In genomic region chr7:102395620-102395957, GRCh38 we compare ENCODE assay signal across 8 cellular contexts. TPM values are rescaled to one million over a fixed set of nuclear protein-coding genes. Genes with fewer than 3 reads are reported as not detected.
DNase-seq lines count a peak whose midpoint lies in the region; ATAC-seq lines count a peak whose summit lies in the region.

No MANE protein-coding gene starts in this region.

- no peaks in the 10 kb centered on the region for H3K9me3 Mint-ChIP-seq in effector memory CD8-positive, alpha-beta T cell
- H3K9me3 Mint-ChIP-seq in natural killer cell treated with Interleukin-12 subunit alpha and Interleukin-12 subunit beta and Interleukin-15 and Interleukin-18, amount 100 ng/mL, for 72 hours: no peaks in the 10 kb centered on the region

- no peaks in the 10 kb centered on the region for H3K27me3 Mint-ChIP-seq in effector memory CD8-positive, alpha-beta T cell
- no peaks in the 10 kb centered on the region for H3K27me3 Mint-ChIP-seq in natural killer cell treated with Interleukin-12 subunit alpha and Interleukin-12 subunit beta and Interleukin-15 and Interleukin-18, amount 100 ng/mL, for 72 hours

- peak overlapping the region; percentile 92 to 95 for H3K27ac Mint-ChIP-seq in effector memory CD8-positive, alpha-beta T cell
- peak overlapping the region; percentile 76 to 79 for H3K27ac Mint-ChIP-seq in natural killer cell treated with Interleukin-12 subunit alpha and Interleukin-12 subunit beta and Interleukin-15 and Interleukin-18, amount 100 ng/mL, for 72 hours

- peaks cover 38% of the 10 kb centered on the region for H3K36me3 Mint-ChIP-seq in effector memory CD8-positive, alpha-beta T cell (ENCODE audit: insufficient read depth)
- H3K36me3 Mint-ChIP-seq in natural killer cell treated with Interleukin-12 subunit alpha and Interleukin-12 subunit beta and Interleukin-15 and Interleukin-18, amount 100 ng/mL, for 72 hours: peaks cover 6% of the 10 kb centered on the region

- ATAC-seq in GM19467 (IDR thresholded peaks at IDR 0.05; ENCODE audit: unreplicated experiment) (peak; percentile 1), HG02852 (IDR thresholded peaks at IDR 0.05; ENCODE audit: unreplicated experiment) (no peak)
- ATAC-seq in effector memory CD8-positive, alpha-beta T cell (replicated peaks): peak; percentile 1
- no peak for ATAC-seq in natural killer cell treated with Interleukin-12 subunit alpha and Interleukin-12 subunit beta and Interleukin-15 and Interleukin-18, amount 100 ng/mL, for 72 hours

- H3K4me1 Mint-ChIP-seq in effector memory CD8-positive, alpha-beta T cell (ENCODE audit: low read depth in 2 of 2): peaks cover 11 to 16% of the 10 kb centered on the region in 2 donors
- peaks cover 13 to 17% of the 10 kb centered on the region in 2 donors for H3K4me1 Mint-ChIP-seq in natural killer cell treated with Interleukin-12 subunit alpha and Interleukin-12 subunit beta and Interleukin-15 and Interleukin-18, amount 100 ng/mL, for 72 hours (ENCODE audit: low read depth in 2 of 2)

- peak; percentile 50 for DNase-seq in NCI-H345 treated with DMSO at 0.1 percent for 48 hours (lab: John Stamatoyannopoulos, UW; ENCODE audit: unreplicated experiment)
- DNase-seq in effector memory CD8-positive, alpha-beta T cell: no peak
- DNase-seq in natural killer cell treated with Interleukin-12 subunit alpha and Interleukin-12 subunit beta and Interleukin-15 and Interleukin-18, amount 100 ng/mL, for 72 hours (ENCODE audit: low spot score): no peak
- DNase-seq in occipital lobe (lab: John Stamatoyannopoulos, UW): no peak
- DNase-seq in effector CD4-positive, alpha-beta T cell: no peak
- no peak for DNase-seq in ureter (ENCODE audit: low spot score)

- peak overlapping the region; percentile 89 to 96 for H3K4me3 Mint-ChIP-seq in effector memory CD8-positive, alpha-beta T cell
- H3K4me3 Mint-ChIP-seq in natural killer cell treated with Interleukin-12 subunit alpha and Interleukin-12 subunit beta and Interleukin-15 and Interleukin-18, amount 100 ng/mL, for 72 hours: peak overlapping the region; percentile 83

RNA-seq across cellular contexts. Expression of gene PRKRIP1, which starts 0.6 kb away (rescaled TPM):
- 10 to 100 TPM; 26.7 to 39.5 TPM for total RNA-seq in natural killer cell treated with Interleukin-12 subunit alpha and Interleukin-12 subunit beta and Interleukin-15 and Interleukin-18, amount 100 ng/mL, for 72 hours
- 13.6 TPM for total RNA-seq in occipital lobe
- 22.8 TPM for total RNA-seq in ureter

RNA-seq across cellular contexts. Expression of gene ORAI2, which starts 37.8 kb away (rescaled TPM):
- 10 to 100 TPM; 56.5 to 70.4 TPM for total RNA-seq in natural killer cell treated with Interleukin-12 subunit alpha and Interleukin-12 subunit beta and Interleukin-15 and Interleukin-18, amount 100 ng/mL, for 72 hours
- total RNA-seq in occipital lobe: 18.1 TPM
- 19.7 TPM for total RNA-seq in ureter

RNA-seq across cellular contexts. Expression of gene SPDYE6, which starts 39.3 kb away (rescaled TPM):
- not detected for total RNA-seq in natural killer cell treated with Interleukin-12 subunit alpha and Interleukin-12 subunit beta and Interleukin-15 and Interleukin-18, amount 100 ng/mL, for 72 hours
- total RNA-seq in occipital lobe (0.16 TPM), ureter (not detected)

Comparison
In these comparisons a context has a peak if more than half of its experiments do, and no peak if none do; other contexts are left out.
1. ATAC-seq: peak in GM19467 (single experiment) and effector memory CD8-positive, alpha-beta T cell (single experiment); none in natural killer cell treated with Interleukin-12 subunit alpha and Interleukin-12 subunit beta and Interleukin-15 and Interleukin-18, amount 100 ng/mL, for 72 hours (0 of 2) and HG02852 (single experiment).